Comparison of ENCODE assay signal across 25 cellular contexts in genomic region chr5:124160265-124160664, GRCh38.
DNase-seq lines count a peak whose midpoint lies in the region; ATAC-seq, FAIRE-seq and TF ChIP-seq lines count a peak whose summit lies in the region.
"Had no signal": no experiment of that assay in that cellular context is flagged by ENCODE, and none has a peak within 500 bp of the region (broad histone marks: within the 10 kb centered on the region; RNA-seq: fewer than 3 reads in every experiment).

No MANE protein-coding gene starts in this region.

- peak overlapping the region; percentile 7 for H3K4me2 ChIP-seq in OCI-LY3 (ENCODE audit: low read length)
- H3K4me2 ChIP-seq in GM12878 (ENCODE audit: control insufficient read depth, insufficient read depth) = no peak overlapping the region

- FAIRE-seq in GM12891 (lab: Jason Lieb, UNC) = no peak
- FAIRE-seq in GM12878 (lab: Jason Lieb, UNC) = no peak
- FAIRE-seq: A204.1, H1 had no signal

- TF ChIP-seq RAD21 in GM12878 (IDR thresholded peaks at IDR 0.05; ENCODE audit: insufficient read depth, low read depth, low read length) = no peak

- BruUV-seq in GM12878 (replicated peaks; lab: Mats Ljungman, UMichigan) = no TSS peak

- RAD21 ChIA-PET in GM12878 (lab: Charles Lee; ENCODE audit: unreplicated experiment) = no interaction called here

- CTCF ChIA-PET in GM12878 (lab: Yijun Ruan, JAX) = interaction anchor here (0.8 kb wide), 1 partner anchor 21 kb away, joined by 3 read pairs; no protein-coding TSS in a partner anchor

- SMC1A ChIA-PET in GM12878 (lab: Charles Lee; ENCODE audit: uncharacterized antibody, unreplicated experiment) = interaction anchor here (1.0 kb wide), 1 partner anchor 18 kb away, joined by 3 read pairs; no protein-coding TSS in a partner anchor

- no peaks in the 10 kb centered on the region for H3K79me2 ChIP-seq in OCI-LY3 (ENCODE audit: low read length)
- no peaks in the 10 kb centered on the region for H3K79me2 ChIP-seq in GM12878 (ENCODE audit: control insufficient read depth, insufficient read depth, low read length)

- H3K36me3 Mint-ChIP-seq in stimulated activated naive B cell treated with anti-CD40 and anti-IgM and Interleukin-4, amounts not matched to agents 10 μg/mL and 1 μg/mL and 100 μg/mL, for 72 hours = peaks cover 0 to 4% of the 10 kb centered on the region in 2 donors
- H3K36me3 Mint-ChIP-seq: CD8-positive, alpha-beta memory T cell had no signal

- H3K27ac ChIP-seq in OCI-LY3 (ENCODE audit: low read length) (peak overlapping the region; percentile 26), GM12878 (ENCODE audit: control insufficient read depth, insufficient read depth) (no peak overlapping the region)
- H3K27ac ChIP-seq: C4-2B, RWPE1 had no signal

- H4K20me1 ChIP-seq in OCI-LY3 (ENCODE audit: insufficient read depth, low read length) (no peaks in the 10 kb centered on the region), GM12878 (ENCODE audit: control insufficient read depth, insufficient read depth) (no peaks in the 10 kb centered on the region)

- POLR2A ChIA-PET in GM12878 (lab: Charles Lee) = no interaction called here

- intact Hi-C loops in GM12878 (cut with micrococcal nuclease; ENCODE audit: unreplicated experiment) = no loop called here

- no peak overlapping the region for H3K4me3 Mint-ChIP-seq in stimulated activated naive B cell treated with anti-CD40 and anti-IgM and Interleukin-4, amounts not matched to agents 10 μg/mL and 1 μg/mL and 100 μg/mL, for 72 hours
- H3K4me3 Mint-ChIP-seq: CD8-positive, alpha-beta memory T cell had no signal

- no peaks in the 10 kb centered on the region for H3K27me3 Mint-ChIP-seq in stimulated activated naive B cell treated with anti-CD40 and anti-IgM and Interleukin-4, amounts not matched to agents 10 μg/mL and 1 μg/mL and 100 μg/mL, for 72 hours

- TF ChIP-seq EP300 in GM12878 (IDR thresholded peaks at IDR 0.05; ENCODE audit: borderline replicate concordance in 1 of 2, control insufficient read depth in 1 of 2, low read depth in 2 of 2, low read length in 2 of 2) = no peak

- ATAC-seq in GM12878 = no peak
- ATAC-seq in stimulated activated naive B cell treated with anti-CD40 and anti-IgM and Interleukin-4, amounts not matched to agents 10 μg/mL and 1 μg/mL and 100 μg/mL, for 72 hours (replicated peaks) = peak; percentile 71

- TF ChIP-seq CTCF in OCI-LY3 (IDR thresholded peaks at IDR 0.05; ENCODE audit: low read depth, low read length) (no peak), GM12878 (IDR thresholded peaks at IDR 0.05 in 2 of 3, conservative IDR thresholded peaks at IDR 0.05 in 1 of 3; ENCODE audit: control insufficient read depth in 2 of 3, extremely low read depth in 1 of 3, insufficient read depth in 1 of 3, low read depth in 3 of 3, low read length in 3 of 3) (no peak)

- no peak overlapping the region for H3K4me3 ChIP-seq in OCI-LY3 (ENCODE audit: low read length)
- no peak overlapping the region for H3K4me3 ChIP-seq in GM12878

- H3K9ac ChIP-seq in OCI-LY3 (ENCODE audit: low read length) (no peak overlapping the region), GM12878 (ENCODE audit: control insufficient read depth, insufficient read depth, low read length) (no peak overlapping the region)

- peaks cover 15 to 46% of the 10 kb centered on the region in 2 donors for H3K4me1 Mint-ChIP-seq in stimulated activated naive B cell treated with anti-CD40 and anti-IgM and Interleukin-4, amounts not matched to agents 10 μg/mL and 1 μg/mL and 100 μg/mL, for 72 hours
- H3K4me1 Mint-ChIP-seq: CD8-positive, alpha-beta memory T cell had no signal

- H3K9me3 Mint-ChIP-seq in stimulated activated naive B cell treated with anti-CD40 and anti-IgM and Interleukin-4, amounts not matched to agents 10 μg/mL and 1 μg/mL and 100 μg/mL, for 72 hours = peaks cover 3 to 4% of the 10 kb centered on the region in 2 donors

- no peak overlapping the region for H3K27ac Mint-ChIP-seq in stimulated activated naive B cell treated with anti-CD40 and anti-IgM and Interleukin-4, amounts not matched to agents 10 μg/mL and 1 μg/mL and 100 μg/mL, for 72 hours
- H3K27ac Mint-ChIP-seq: CD8-positive, alpha-beta memory T cell had no signal

- H2AFZ ChIP-seq in OCI-LY3 (ENCODE audit: low read depth, low read length) = no peak overlapping the region
- H2AFZ ChIP-seq in GM12878 (ENCODE audit: control insufficient read depth, low read depth, low read length) = no peak overlapping the region

- DNase-seq in GM12891 (ENCODE audit: insufficient read length, low spot score) (no peak), GM12878 (ENCODE audit: low read depth, low spot score) (no peak), occipital lobe (lab: John Stamatoyannopoulos, UW) (no peak), DMS153 treated with DMSO at 0.1 percent for 48 hours (lab: John Stamatoyannopoulos, UW; ENCODE audit: unreplicated experiment) (no peak)
- no peak for DNase-seq in stimulated activated naive B cell treated with anti-CD40 and anti-IgM and Interleukin-4, amounts not matched to agents 10 μg/mL and 1 μg/mL and 100 μg/mL, for 72 hours
- no peak for DNase-seq in activated effector memory CD4-positive, alpha-beta T cell treated with anti-CD3 and anti-CD28 coated beads, Interleukin-2, amount 50 U/mL, for 16 hours
- DNase-seq: CD8-positive, alpha-beta memory T cell; DMS 273 treated with DMSO at 0.1 percent for 48 hours; DMS79 treated with DMSO at 0.1 percent for 48 hours; GF-D8; HCEC 1CT; NCI-H1092; NCI-H1417 treated with DMSO at 0.1 percent for 48 hours; NCI-H187; NCI-H2081 treated with DMSO at 0.1 percent for 48 hours; NCI-H2171; NCI-H524 treated with DMSO at 0.1 percent for 48 hours; NCI-H774; SHP77; T-helper 1 cell had no signal

- in situ Hi-C loops in GM12878 (cut with MboI) = no loop called here

- H3K4me1 ChIP-seq in OCI-LY3 (ENCODE audit: low read length) = peaks cover 54% of the 10 kb centered on the region
- no peaks in the 10 kb centered on the region for H3K4me1 ChIP-seq in GM12878 (ENCODE audit: control insufficient read depth, insufficient read depth, low read length)

- TF ChIP-seq POLR2A in GM12891 (IDR thresholded peaks at IDR 0.05; ENCODE audit: low read depth, low read length) (no peak), GM12878 (IDR thresholded peaks at IDR 0.05; ENCODE audit: low read depth, low read length) (no peak)

- H3K9me3 ChIP-seq in OCI-LY3 (ENCODE audit: insufficient read depth, low read length) = peaks cover 5% of the 10 kb centered on the region; the same call in 1 of the 2 replicates
- H3K9me3 ChIP-seq in GM12878 (replicated peaks; ENCODE audit: control insufficient read depth, insufficient read depth, low read length) = no peaks in the 10 kb centered on the region; the same call in 1 of the 3 replicates

- H3K27me3 ChIP-seq in OCI-LY3 (ENCODE audit: low read depth, low read length) (no peaks in the 10 kb centered on the region), GM12878 (replicated peaks in 1 of 2; ENCODE audit: control insufficient read depth in 2 of 2, insufficient read depth in 2 of 2, low read length in 1 of 2) (no peaks in the 10 kb centered on the region)

- H3K36me3 ChIP-seq in OCI-LY3 (replicated peaks; ENCODE audit: low read depth, low read length) (peaks cover 20% of the 10 kb centered on the region), GM12878 (ENCODE audit: control insufficient read depth in 2 of 2, insufficient read depth in 2 of 2, low read length in 1 of 2) (no peaks in the 10 kb centered on the region)

- 0% methylated on average over 2 of the region's 2 CpGs for WGBS in GM12878 (ENCODE audit: insufficient coverage, insufficient replicate concordance, low lambda C conversion rate, missing lambda C conversion rate)

TF ChIP-seq in GM12891, 5 proteins besides CTCF, POLR2A, EP300 and RAD21:
- no peak for TF ChIP-seq PAX5 (IDR thresholded peaks at IDR 0.05; ENCODE audit: insufficient read depth, low read length, severe bottlenecking)
- TF ChIP-seq SPI1 (IDR thresholded peaks at IDR 0.05; ENCODE audit: low read depth, low read length) = peak; percentile 12; the same call in 1 of the 2 replicates

TF ChIP-seq in GM12878, 131 proteins besides CTCF, POLR2A, EP300 and RAD21:
- no peak for TF ChIP-seq ZBTB33 (IDR thresholded peaks at IDR 0.05)
- TF ChIP-seq SPI1 (IDR thresholded peaks at IDR 0.05; ENCODE audit: borderline replicate concordance, insufficient read depth, low read depth, low read length) = peak; percentile 16; the same call in 1 of the 2 replicates
TF ChIP-seq in GM12878: peak in this region for 1.
